ENCODE assay signal across 30 cellular contexts in the genomic region with DNA sequence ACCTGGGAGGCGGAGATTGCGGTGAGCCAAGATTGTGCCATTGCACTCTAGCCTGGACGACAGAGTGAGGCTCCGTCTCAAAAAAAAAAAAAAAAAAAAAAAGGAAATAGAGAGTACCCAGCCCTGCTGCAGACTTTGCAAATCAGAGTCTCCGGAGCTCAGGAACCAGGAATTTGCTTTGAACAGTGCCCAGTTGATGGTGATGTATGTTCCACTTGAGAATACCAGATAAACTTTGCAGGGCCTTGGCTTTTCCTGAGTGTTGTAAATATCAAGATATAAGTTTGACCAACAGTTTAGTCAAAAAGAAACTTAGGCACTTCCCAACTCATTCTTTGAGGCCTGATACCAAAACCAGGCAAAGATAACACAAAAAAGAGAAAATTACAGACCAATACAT.
"Had no signal": no experiment of that assay in that cellular context is flagged by ENCODE, and none has a peak within 500 bp of the region (broad histone marks: within the 10 kb centered on the region; RNA-seq: fewer than 3 reads in every experiment).

No MANE protein-coding gene starts in this region.

- ATAC-seq: activated CD8-positive, alpha-beta memory T cell treated with anti-CD3 and anti-CD28 coated beads, Interleukin-2, amount 10 ng/mL, durations not matched to agents 7 days and 5 days; activated T-cell treated with anti-CD3 and anti-CD28 coated beads, Interleukin-2, amount 50 U/mL, for 72 hours; activated T-helper 17 cell treated with anti-CD3 and anti-CD28 coated beads, Interleukin-2, amount 50 U/mL, for 72 hours had no signal

- H3K4me1 Mint-ChIP-seq: activated naive CD4-positive, alpha-beta T cell treated with anti-CD3 and anti-CD28 coated beads, Interleukin-2, amount 50 U/mL, for 24 hours; activated T-helper 17 cell treated with anti-CD3 and anti-CD28 coated beads, Interleukin-2, amount 50 U/mL, for 72 hours had no signal

- H3K27me3 ChIP-seq: body of pancreas, breast epithelium had no signal

- H3K36me3 ChIP-seq: breast epithelium, WERI-Rb-1 had no signal

- H3K27ac ChIP-seq: body of pancreas, PC-9, WERI-Rb-1 had no signal

- H3K9me3 Mint-ChIP-seq: activated naive CD4-positive, alpha-beta T cell treated with anti-CD3 and anti-CD28 coated beads, Interleukin-2, amount 50 U/mL, for 24 hours; activated T-helper 17 cell treated with anti-CD3 and anti-CD28 coated beads, Interleukin-2, amount 50 U/mL, for 72 hours had no signal

- DNase-seq: activated CD4-positive, alpha-beta memory T cell treated with anti-CD3 and anti-CD28 coated beads, Interleukin-2, amount 10 ng/mL, durations not matched to agents 7 days and 5 days; activated CD4-positive, alpha-beta T cell treated with anti-CD3 and anti-CD28 coated beads for 1 hour; activated CD4-positive, alpha-beta T cell treated with anti-CD3 and anti-CD28 coated beads for 48 hours; activated CD4-positive, CD25-positive, alpha-beta regulatory T cell; activated CD8-positive, alpha-beta memory T cell treated with anti-CD3 and anti-CD28 coated beads for 24 hours; activated CD8-positive, alpha-beta memory T cell treated with anti-CD3 and anti-CD28 coated beads, Interleukin-2, amount 10 ng/mL, durations not matched to agents 7 days and 5 days; activated CD8-positive, alpha-beta memory T cell treated with anti-CD3 and anti-CD28 coated beads, Interleukin-2, amount 50 U/mL, for 48 hours; activated gamma-delta T cell; activated naive CD4-positive, alpha-beta T cell treated with Interleukin-2 at 50 U/mL for 16 hours; activated naive CD8-positive, alpha-beta T cell treated with anti-CD3 and anti-CD28 coated beads, Interleukin-2, amount 10 ng/mL, durations not matched to agents 7 days and 5 days; activated T-cell treated with anti-CD3 and anti-CD28 coated beads, Interleukin-2, amount 50 U/mL, for 72 hours; body of pancreas; central memory CD4-positive, alpha-beta T cell; Karpas-422; KBM-7; NCI-H1105; NCI-H1417 treated with DMSO at 0.1 percent for 48 hours; NCI-H187 treated with DMSO at 0.1 percent for 48 hours; NCI-H2081; NCI-H226; NCI-H446 treated with DMSO at 0.1 percent for 48 hours; NCI-H524 treated with DMSO at 0.1 percent for 48 hours; PC-9; Right ventricle myocardium superior; T1000; WERI-Rb-1 had no signal

- H3K4me3 ChIP-seq: body of pancreas, breast epithelium, PC-9 had no signal

- H3K9me3 ChIP-seq: body of pancreas had no signal

- H3K4me3 Mint-ChIP-seq: activated CD4-positive, alpha-beta memory T cell treated with anti-CD3 and anti-CD28 coated beads, Interleukin-2, amount 10 ng/mL, durations not matched to agents 7 days and 5 days; activated CD8-positive, alpha-beta memory T cell treated with anti-CD3 and anti-CD28 coated beads, Interleukin-2, amount 10 ng/mL, durations not matched to agents 7 days and 5 days; activated naive CD4-positive, alpha-beta T cell treated with anti-CD3 and anti-CD28 coated beads, Interleukin-2, amount 50 U/mL, for 24 hours; activated naive CD8-positive, alpha-beta T cell treated with anti-CD3 and anti-CD28 coated beads, Interleukin-2, amount 10 ng/mL, durations not matched to agents 7 days and 5 days; activated T-cell treated with anti-CD3 and anti-CD28 coated beads, Interleukin-2, amount 50 U/mL, for 72 hours; activated T-helper 17 cell treated with anti-CD3 and anti-CD28 coated beads, Interleukin-2, amount 50 U/mL, for 72 hours; IgD-negative memory B cell had no signal

- H3K27ac Mint-ChIP-seq: activated CD4-positive, alpha-beta memory T cell treated with anti-CD3 and anti-CD28 coated beads, Interleukin-2, amount 10 ng/mL, durations not matched to agents 7 days and 5 days; activated CD8-positive, alpha-beta memory T cell treated with anti-CD3 and anti-CD28 coated beads, Interleukin-2, amount 10 ng/mL, durations not matched to agents 7 days and 5 days; activated naive CD4-positive, alpha-beta T cell treated with anti-CD3 and anti-CD28 coated beads, Interleukin-2, amount 50 U/mL, for 24 hours; activated naive CD8-positive, alpha-beta T cell treated with anti-CD3 and anti-CD28 coated beads, Interleukin-2, amount 10 ng/mL, durations not matched to agents 7 days and 5 days; activated T-cell treated with anti-CD3 and anti-CD28 coated beads, Interleukin-2, amount 50 U/mL, for 72 hours; activated T-helper 17 cell treated with anti-CD3 and anti-CD28 coated beads, Interleukin-2, amount 50 U/mL, for 72 hours; IgD-negative memory B cell had no signal

- H3K36me3 Mint-ChIP-seq: activated naive CD4-positive, alpha-beta T cell treated with anti-CD3 and anti-CD28 coated beads, Interleukin-2, amount 50 U/mL, for 24 hours; IgD-negative memory B cell had no signal

- H3K27me3 Mint-ChIP-seq: activated naive CD4-positive, alpha-beta T cell treated with anti-CD3 and anti-CD28 coated beads, Interleukin-2, amount 50 U/mL, for 24 hours; activated T-helper 17 cell treated with anti-CD3 and anti-CD28 coated beads, Interleukin-2, amount 50 U/mL, for 72 hours; IgD-negative memory B cell had no signal
